15 cellular contexts compared by ENCODE assay signal in the genomic region with DNA sequence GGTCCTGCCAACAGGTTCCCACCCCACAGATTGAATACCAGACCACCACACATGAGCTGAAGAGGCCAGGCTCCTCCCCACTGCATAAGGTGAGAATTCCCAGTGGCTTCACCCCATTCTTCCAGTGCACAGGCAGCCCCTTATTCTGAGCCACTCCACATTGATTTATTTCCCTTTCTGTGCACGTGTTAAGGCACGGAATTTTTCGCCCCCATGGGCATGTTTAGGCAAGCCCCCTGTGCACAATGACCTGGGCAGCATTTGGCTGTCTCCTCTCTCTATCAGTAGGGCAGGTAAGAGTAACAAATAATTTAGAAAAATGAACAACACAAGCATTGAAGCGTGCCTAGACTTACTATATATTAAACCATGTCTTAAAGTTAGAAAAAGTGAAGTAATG. TPM values are rescaled to one million over a fixed set of nuclear protein-coding genes. Genes with fewer than 3 reads are reported as not detected.
DNase-seq lines count a peak whose midpoint lies in the region; ATAC-seq and TF ChIP-seq lines count a peak whose summit lies in the region.
"Had no signal": no experiment of that assay in that cellular context is flagged by ENCODE, and none has a peak within 500 bp of the region (broad histone marks: within the 10 kb centered on the region; RNA-seq: fewer than 3 reads in every experiment).

No MANE protein-coding gene starts in this region.

- POLR2A ChIA-PET in WTC11 (lab: Charles Lee) = no interaction called here

- H3K36me3 Mint-ChIP-seq in activated T-cell treated with anti-CD3 and anti-CD28 coated beads, Interleukin-2, amount 50 U/mL, for 24 hours (ENCODE audit: low read depth) = peaks cover 61% of the 10 kb centered on the region
- H3K36me3 Mint-ChIP-seq in WTC11 = peaks cover 23% of the 10 kb centered on the region
- H3K36me3 Mint-ChIP-seq in nephron progenitor cell (ENCODE audit: low read depth) = peaks cover 61% of the 10 kb centered on the region
- peaks cover 2% of the 10 kb centered on the region for H3K36me3 Mint-ChIP-seq in glutamatergic neuron (ENCODE audit: unreplicated experiment)

- H3K27ac Mint-ChIP-seq in activated T-cell treated with anti-CD3 and anti-CD28 coated beads, Interleukin-2, amount 50 U/mL, for 24 hours = peak overlapping the region; percentile 82
- H3K27ac Mint-ChIP-seq in WTC11 (peak overlapping the region; percentile 79), nephron progenitor cell (peak overlapping the region; percentile 72), glutamatergic neuron (ENCODE audit: unreplicated experiment) (no peak overlapping the region)

- ATAC-seq in WTC11 = no peak
- ATAC-seq in esophagus mucosa = no peak
- ATAC-seq: K562 had no signal

- no peak for DNase-seq in activated T-cell treated with anti-CD3 and anti-CD28 coated beads, Interleukin-2, amount 50 U/mL, for 24 hours
- no peak for DNase-seq in activated T-cell treated with anti-CD3 and anti-CD28 coated beads, Interleukin-2, amount 50 U/mL, for 48 hours
- no peak for DNase-seq in WTC11 (ENCODE audit: low spot score)
- no peak for DNase-seq in nephron progenitor cell
- no peak for DNase-seq in glutamatergic neuron
- DNase-seq: activated CD4-positive, CD25-positive, alpha-beta regulatory T cell treated with anti-CD3 and anti-CD28 coated beads, Interleukin-2, amount 50 U/mL, for 72 hours; activated naive CD4-positive, alpha-beta T cell; anterior cingulate cortex; Calu3; effector memory CD4-positive, alpha-beta T cell; NCI-H2081; NCI-H510A treated with DMSO at 0.1 percent for 48 hours; small intestine had no signal

- no peaks in the 10 kb centered on the region for H3K9me3 Mint-ChIP-seq in activated T-cell treated with anti-CD3 and anti-CD28 coated beads, Interleukin-2, amount 50 U/mL, for 24 hours
- H3K9me3 Mint-ChIP-seq in WTC11 = no peaks in the 10 kb centered on the region
- H3K9me3 Mint-ChIP-seq in nephron progenitor cell = no peaks in the 10 kb centered on the region
- H3K9me3 Mint-ChIP-seq in glutamatergic neuron (ENCODE audit: unreplicated experiment) = no peaks in the 10 kb centered on the region

- no peaks in the 10 kb centered on the region for H3K27me3 Mint-ChIP-seq in activated T-cell treated with anti-CD3 and anti-CD28 coated beads, Interleukin-2, amount 50 U/mL, for 24 hours
- H3K27me3 Mint-ChIP-seq in WTC11 (ENCODE audit: low read depth) (no peaks in the 10 kb centered on the region), nephron progenitor cell (ENCODE audit: low read depth, poor library complexity) (no peaks in the 10 kb centered on the region), glutamatergic neuron (ENCODE audit: unreplicated experiment) (no peaks in the 10 kb centered on the region)

- no peak for TF ChIP-seq CTCF in WTC11 (IDR thresholded peaks at IDR 0.05)
- no peak for TF ChIP-seq CTCF in nephron progenitor cell (IDR thresholded peaks at IDR 0.05)
- no peak for TF ChIP-seq CTCF in glutamatergic neuron (IDR thresholded peaks at IDR 0.05; ENCODE audit: partially characterized antibody, unreplicated experiment)

- no peak overlapping the region for H3K4me3 Mint-ChIP-seq in activated T-cell treated with anti-CD3 and anti-CD28 coated beads, Interleukin-2, amount 50 U/mL, for 24 hours
- no peak overlapping the region for H3K4me3 Mint-ChIP-seq in WTC11
- H3K4me3 Mint-ChIP-seq in nephron progenitor cell = no peak overlapping the region
- no peak overlapping the region for H3K4me3 Mint-ChIP-seq in glutamatergic neuron (ENCODE audit: unreplicated experiment)

- peaks cover 29% of the 10 kb centered on the region for H3K4me1 Mint-ChIP-seq in activated T-cell treated with anti-CD3 and anti-CD28 coated beads, Interleukin-2, amount 50 U/mL, for 24 hours (ENCODE audit: low read depth)
- H3K4me1 Mint-ChIP-seq in WTC11 (peaks cover 9% of the 10 kb centered on the region), nephron progenitor cell (peaks cover 7% of the 10 kb centered on the region), glutamatergic neuron (ENCODE audit: low read depth, unreplicated experiment) (peaks cover 9% of the 10 kb centered on the region)

- CTCF ChIA-PET in WTC11 (lab: Charles Lee) = no interaction called here

TF ChIP-seq in WTC11, 78 proteins besides CTCF, POLR2A, EP300 and RAD21:
- TF ChIP-seq ZNF317 (CRISPR knock-in tag; IDR thresholded peaks at IDR 0.05; ENCODE audit: borderline replicate concordance, low read depth) = no peak
- TF ChIP-seq, protein P1, sequence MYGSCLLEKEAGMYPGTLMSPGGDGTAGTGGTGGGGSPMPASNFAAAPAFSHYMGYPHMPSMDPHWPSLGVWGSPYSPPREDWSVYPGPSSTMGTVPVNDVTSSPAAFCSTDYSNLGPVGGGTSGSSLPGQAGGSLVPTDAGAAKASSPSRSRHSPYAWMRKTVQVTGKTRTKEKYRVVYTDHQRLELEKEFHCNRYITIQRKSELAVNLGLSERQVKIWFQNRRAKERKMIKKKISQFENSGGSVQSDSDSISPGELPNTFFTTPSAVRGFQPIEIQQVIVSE (CRISPR knock-in tag; IDR thresholded peaks at IDR 0.05; ENCODE audit: borderline replicate concordance) = no peak
- TF ChIP-seq, protein P2, sequence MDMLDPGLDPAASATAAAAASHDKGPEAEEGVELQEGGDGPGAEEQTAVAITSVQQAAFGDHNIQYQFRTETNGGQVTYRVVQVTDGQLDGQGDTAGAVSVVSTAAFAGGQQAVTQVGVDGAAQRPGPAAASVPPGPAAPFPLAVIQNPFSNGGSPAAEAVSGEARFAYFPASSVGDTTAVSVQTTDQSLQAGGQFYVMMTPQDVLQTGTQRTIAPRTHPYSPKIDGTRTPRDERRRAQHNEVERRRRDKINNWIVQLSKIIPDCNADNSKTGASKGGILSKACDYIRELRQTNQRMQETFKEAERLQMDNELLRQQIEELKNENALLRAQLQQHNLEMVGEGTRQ (CRISPR knock-in tag; IDR thresholded peaks at IDR 0.05) = no peak
- TF ChIP-seq, protein P3, sequence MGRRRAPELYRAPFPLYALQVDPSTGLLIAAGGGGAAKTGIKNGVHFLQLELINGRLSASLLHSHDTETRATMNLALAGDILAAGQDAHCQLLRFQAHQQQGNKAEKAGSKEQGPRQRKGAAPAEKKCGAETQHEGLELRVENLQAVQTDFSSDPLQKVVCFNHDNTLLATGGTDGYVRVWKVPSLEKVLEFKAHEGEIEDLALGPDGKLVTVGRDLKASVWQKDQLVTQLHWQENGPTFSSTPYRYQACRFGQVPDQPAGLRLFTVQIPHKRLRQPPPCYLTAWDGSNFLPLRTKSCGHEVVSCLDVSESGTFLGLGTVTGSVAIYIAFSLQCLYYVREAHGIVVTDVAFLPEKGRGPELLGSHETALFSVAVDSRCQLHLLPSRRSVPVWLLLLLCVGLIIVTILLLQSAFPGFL (CRISPR knock-in tag; IDR thresholded peaks at IDR 0.05; ENCODE audit: borderline replicate concordance) = no peak
- TF ChIP-seq, protein P4, sequence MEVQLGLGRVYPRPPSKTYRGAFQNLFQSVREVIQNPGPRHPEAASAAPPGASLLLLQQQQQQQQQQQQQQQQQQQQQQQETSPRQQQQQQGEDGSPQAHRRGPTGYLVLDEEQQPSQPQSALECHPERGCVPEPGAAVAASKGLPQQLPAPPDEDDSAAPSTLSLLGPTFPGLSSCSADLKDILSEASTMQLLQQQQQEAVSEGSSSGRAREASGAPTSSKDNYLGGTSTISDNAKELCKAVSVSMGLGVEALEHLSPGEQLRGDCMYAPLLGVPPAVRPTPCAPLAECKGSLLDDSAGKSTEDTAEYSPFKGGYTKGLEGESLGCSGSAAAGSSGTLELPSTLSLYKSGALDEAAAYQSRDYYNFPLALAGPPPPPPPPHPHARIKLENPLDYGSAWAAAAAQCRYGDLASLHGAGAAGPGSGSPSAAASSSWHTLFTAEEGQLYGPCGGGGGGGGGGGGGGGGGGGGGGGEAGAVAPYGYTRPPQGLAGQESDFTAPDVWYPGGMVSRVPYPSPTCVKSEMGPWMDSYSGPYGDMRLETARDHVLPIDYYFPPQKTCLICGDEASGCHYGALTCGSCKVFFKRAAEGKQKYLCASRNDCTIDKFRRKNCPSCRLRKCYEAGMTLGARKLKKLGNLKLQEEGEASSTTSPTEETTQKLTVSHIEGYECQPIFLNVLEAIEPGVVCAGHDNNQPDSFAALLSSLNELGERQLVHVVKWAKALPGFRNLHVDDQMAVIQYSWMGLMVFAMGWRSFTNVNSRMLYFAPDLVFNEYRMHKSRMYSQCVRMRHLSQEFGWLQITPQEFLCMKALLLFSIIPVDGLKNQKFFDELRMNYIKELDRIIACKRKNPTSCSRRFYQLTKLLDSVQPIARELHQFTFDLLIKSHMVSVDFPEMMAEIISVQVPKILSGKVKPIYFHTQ (CRISPR knock-in tag; IDR thresholded peaks at IDR 0.05) = no peak

RNA-seq across cellular contexts. Expression of a gene that starts 15.2 kb away (rescaled TPM):
- total RNA-seq in WTC11 (2021) (8.7 to 10.2 TPM (median 9.6 TPM) in 3 replicates), esophagus mucosa (4.8 TPM), glutamatergic neuron (ENCODE audit: unreplicated experiment) (1.7 TPM)

RNA-seq across cellular contexts. Expression of a gene that starts 34.4 kb away (rescaled TPM):
- 26.9 to 30.2 TPM (median 30.0 TPM) in 3 replicates for total RNA-seq in WTC11 (2021)
- total RNA-seq in esophagus mucosa = 9.2 TPM
- total RNA-seq in glutamatergic neuron (ENCODE audit: unreplicated experiment) = 25.3 TPM

RNA-seq across cellular contexts. Expression of a gene that starts 34.5 kb away (rescaled TPM):
- total RNA-seq in WTC11 (2021) (25.9 to 27.8 TPM (median 26.5 TPM) in 3 replicates), esophagus mucosa (15.5 TPM), glutamatergic neuron (ENCODE audit: unreplicated experiment) (20.9 TPM)
